ENCODE assay signal across 20 cellular contexts in the genomic region with DNA sequence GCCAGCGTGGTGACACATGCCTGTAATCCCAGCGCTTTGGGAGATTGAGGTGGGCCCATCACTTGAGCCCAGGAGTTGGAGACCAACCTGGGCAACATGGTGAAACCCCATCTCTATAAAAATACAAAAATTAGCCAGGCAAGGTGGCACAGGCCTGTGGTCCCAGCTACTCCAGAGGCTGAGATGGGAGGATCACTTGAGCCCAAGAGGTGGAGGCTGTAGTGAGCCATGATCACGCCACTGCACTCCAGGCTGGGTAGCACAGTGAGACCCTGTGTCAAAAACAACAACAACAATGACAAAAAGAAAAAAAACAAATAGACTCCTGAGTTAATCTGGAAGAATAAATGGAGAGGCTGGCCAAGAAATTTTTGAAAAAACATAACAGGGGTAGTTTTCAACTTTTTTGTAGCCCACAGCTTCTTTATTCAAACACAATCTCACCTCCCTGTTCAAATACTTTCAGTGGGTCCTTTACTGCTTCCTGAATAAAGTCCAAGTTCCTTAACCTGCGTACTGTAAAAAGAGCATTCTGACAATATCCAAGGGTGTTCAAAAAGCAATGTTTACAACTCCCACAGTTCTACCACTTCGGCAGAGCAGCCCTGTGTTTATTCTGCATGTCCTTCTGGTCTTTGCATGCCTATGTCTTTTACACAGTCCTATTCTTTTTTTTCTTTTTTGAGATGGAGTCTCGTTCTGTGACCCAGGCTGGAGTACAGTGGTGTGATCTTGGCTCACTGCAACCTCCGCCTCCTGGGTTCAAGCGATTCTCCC. TPM values are rescaled to one million over a fixed set of nuclear protein-coding genes. Genes with fewer than 3 reads are reported as not detected.
DNase-seq lines count a peak whose midpoint lies in the region; ATAC-seq and TF ChIP-seq lines count a peak whose summit lies in the region.
"Had no signal": no experiment of that assay in that cellular context is flagged by ENCODE, and none has a peak within 500 bp of the region (broad histone marks: within the 10 kb centered on the region; RNA-seq: fewer than 3 reads in every experiment).

No MANE protein-coding gene starts in this region.

- H3K27ac ChIP-seq in ascending aorta = peak overlapping the region; percentile 41 to 83
- peak overlapping the region; percentile 26 to 73 (median 38) for H3K27ac ChIP-seq in esophagus muscularis mucosa (replicated peaks in 1 of 4)
- H3K27ac ChIP-seq in stomach smooth muscle (ENCODE audit: low read length) = peak overlapping the region; percentile 24

- no peak overlapping the region for H3K9ac ChIP-seq in stomach smooth muscle (ENCODE audit: low read length in 2 of 2)

- no peaks in the 10 kb centered on the region for H3K27me3 Mint-ChIP-seq in progenitor cell of endocrine pancreas
- no peaks in the 10 kb centered on the region for H3K27me3 Mint-ChIP-seq in activated T-helper 2 cell treated with anti-CD3 and anti-CD28 coated beads, Interferon-gamma antibody, Interleukin-2, Interleukin-4, amounts not matched to agents 10 μg/mL and 5 μg/mL and 100 μg/mL, durations not matched to agents 14 hours and 24 hours and 36 hours (ENCODE audit: low read depth)
- H3K27me3 Mint-ChIP-seq: CD4-positive, CD25-positive, alpha-beta regulatory T cell had no signal

- H3K27me3 ChIP-seq in ascending aorta (no peaks in the 10 kb centered on the region), esophagus muscularis mucosa (no peaks in the 10 kb centered on the region), stomach smooth muscle (ENCODE audit: control insufficient read depth in 1 of 2, insufficient read depth in 2 of 2, low read length in 2 of 2) (no peaks in the 10 kb centered on the region)

- WGBS in esophagus muscularis mucosa = 65% methylated on average over 8 of the region's 8 CpGs

- TF ChIP-seq POLR2A in esophagus muscularis mucosa (IDR thresholded peaks at IDR 0.05; ENCODE audit: low read depth) = no peak

- DNase-seq in ascending aorta (ENCODE audit: low spot score in 2 of 2) (no peak), esophagus muscularis mucosa (ENCODE audit: extremely low spot score) (no peak), mucosa of descending colon (peak in 1 of 3 donors; percentile 25), NCI-H748 (lab: John Stamatoyannopoulos, UW; ENCODE audit: unreplicated experiment) (no peak), progenitor cell of endocrine pancreas (ENCODE audit: low spot score, unreplicated experiment) (no peak), COR-L47 (lab: John Stamatoyannopoulos, UW) (no peak)
- DNase-seq in activated T-helper 2 cell treated with anti-CD3 and anti-CD28 coated beads, Interferon-gamma antibody, Interleukin-2, Interleukin-4, amounts not matched to agents 10 μg/mL and 5 μg/mL and 100 μg/mL, durations not matched to agents 14 hours and 24 hours and 36 hours (ENCODE audit: low spot score) = no peak
- DNase-seq: CD4-positive, CD25-positive, alpha-beta regulatory T cell; DMS53; HFFc6; IMR-90; Karpas-422; MM.1S; NCI-H1105; NCI-H1694; NCI-H2107; NCI-H526 treated with DMSO at 0.1 percent for 48 hours; NK-92 treated with Interleukin-12 subunit alpha and Interleukin-12 subunit beta, amount 100 ng/mL, for 24 hours; SHP77 had no signal

- H3K36me3 ChIP-seq in ascending aorta (peaks cover 0 to 5% of the 10 kb centered on the region in 2 donors), esophagus muscularis mucosa (no peaks in the 10 kb centered on the region), mucosa of descending colon (ENCODE audit: low read depth) (no peaks in the 10 kb centered on the region), stomach smooth muscle (ENCODE audit: control insufficient read depth in 2 of 2, insufficient read depth in 2 of 2, low read length in 2 of 2) (peaks cover 0 to 7% of the 10 kb centered on the region in 2 donors)

- H3K9me3 ChIP-seq in ascending aorta (no peaks in the 10 kb centered on the region), esophagus muscularis mucosa (no peaks in the 10 kb centered on the region), mucosa of descending colon (no peaks in the 10 kb centered on the region), stomach smooth muscle (ENCODE audit: control insufficient read depth in 2 of 2, low read length in 2 of 2) (no peaks in the 10 kb centered on the region)

- H3K4me3 Mint-ChIP-seq in progenitor cell of endocrine pancreas (ENCODE audit: low read depth) = no peak overlapping the region
- H3K4me3 Mint-ChIP-seq in activated T-helper 2 cell treated with anti-CD3 and anti-CD28 coated beads, Interferon-gamma antibody, Interleukin-2, Interleukin-4, amounts not matched to agents 10 μg/mL and 5 μg/mL and 100 μg/mL, durations not matched to agents 14 hours and 24 hours and 36 hours (ENCODE audit: low read depth) = no peak overlapping the region
- H3K4me3 Mint-ChIP-seq: CD4-positive, CD25-positive, alpha-beta regulatory T cell; HFFc6 had no signal

- H3K4me3 ChIP-seq in ascending aorta = no peak overlapping the region
- no peak overlapping the region for H3K4me3 ChIP-seq in esophagus muscularis mucosa
- H3K4me3 ChIP-seq in mucosa of descending colon = no peak overlapping the region
- H3K4me3 ChIP-seq in stomach smooth muscle (ENCODE audit: low read length in 2 of 2) = no peak overlapping the region

- peaks cover 18% of the 10 kb centered on the region for H3K36me3 Mint-ChIP-seq in progenitor cell of endocrine pancreas (ENCODE audit: insufficient read depth)
- no peaks in the 10 kb centered on the region for H3K36me3 Mint-ChIP-seq in activated T-helper 2 cell treated with anti-CD3 and anti-CD28 coated beads, Interferon-gamma antibody, Interleukin-2, Interleukin-4, amounts not matched to agents 10 μg/mL and 5 μg/mL and 100 μg/mL, durations not matched to agents 14 hours and 24 hours and 36 hours (ENCODE audit: low read depth)
- H3K36me3 Mint-ChIP-seq: CD4-positive, CD25-positive, alpha-beta regulatory T cell had no signal

- no peaks in the 10 kb centered on the region for H3K9me3 Mint-ChIP-seq in progenitor cell of endocrine pancreas (ENCODE audit: low read depth)
- H3K9me3 Mint-ChIP-seq in activated T-helper 2 cell treated with anti-CD3 and anti-CD28 coated beads, Interferon-gamma antibody, Interleukin-2, Interleukin-4, amounts not matched to agents 10 μg/mL and 5 μg/mL and 100 μg/mL, durations not matched to agents 14 hours and 24 hours and 36 hours = no peaks in the 10 kb centered on the region
- H3K9me3 Mint-ChIP-seq: CD4-positive, CD25-positive, alpha-beta regulatory T cell; HFFc6 had no signal

- ATAC-seq in mucosa of descending colon = peak; percentile 45

- no peak overlapping the region for H3K27ac Mint-ChIP-seq in progenitor cell of endocrine pancreas
- no peak overlapping the region for H3K27ac Mint-ChIP-seq in activated T-helper 2 cell treated with anti-CD3 and anti-CD28 coated beads, Interferon-gamma antibody, Interleukin-2, Interleukin-4, amounts not matched to agents 10 μg/mL and 5 μg/mL and 100 μg/mL, durations not matched to agents 14 hours and 24 hours and 36 hours
- H3K27ac Mint-ChIP-seq: HFFc6 had no signal

- no peak for TF ChIP-seq CTCF in ascending aorta (IDR thresholded peaks at IDR 0.05)
- TF ChIP-seq CTCF in esophagus muscularis mucosa (IDR thresholded peaks at IDR 0.05) = no peak
- TF ChIP-seq CTCF in mucosa of descending colon (IDR thresholded peaks at IDR 0.05) = no peak
- no peak for TF ChIP-seq CTCF in progenitor cell of endocrine pancreas (IDR thresholded peaks at IDR 0.05; ENCODE audit: unreplicated experiment)

- H3K4me1 ChIP-seq in ascending aorta (peaks cover 10 to 40% of the 10 kb centered on the region in 2 donors), esophagus muscularis mucosa (peaks cover 46 to 64% (median 52%) of the 10 kb centered on the region in 4 donors), mucosa of descending colon (ENCODE audit: low read depth) (peaks cover 11% of the 10 kb centered on the region), stomach smooth muscle (ENCODE audit: control insufficient read depth, insufficient read depth, low read length) (peaks cover 43% of the 10 kb centered on the region)

- intact Hi-C loops in ascending aorta (cut with DNase I) (no loop called here), esophagus muscularis mucosa (cut with DNase I) (no loop called here), mucosa of descending colon (cut with DNase I, micrococcal nuclease) (no loop called here)
- intact Hi-C loops in activated T-helper 2 cell treated with anti-CD3 and anti-CD28 coated beads, Interferon-gamma antibody, Interleukin-2, Interleukin-4, amounts not matched to agents 10 μg/mL and 5 μg/mL and 100 μg/mL, durations not matched to agents 14 hours and 24 hours and 36 hours (cut with micrococcal nuclease) = no loop called here

- no peak for TF ChIP-seq EP300 in esophagus muscularis mucosa (IDR thresholded peaks at IDR 0.05)

- peaks cover 5% of the 10 kb centered on the region for H3K4me1 Mint-ChIP-seq in progenitor cell of endocrine pancreas (ENCODE audit: low read depth)
- peaks cover 18% of the 10 kb centered on the region for H3K4me1 Mint-ChIP-seq in activated T-helper 2 cell treated with anti-CD3 and anti-CD28 coated beads, Interferon-gamma antibody, Interleukin-2, Interleukin-4, amounts not matched to agents 10 μg/mL and 5 μg/mL and 100 μg/mL, durations not matched to agents 14 hours and 24 hours and 36 hours (ENCODE audit: low read depth)

RNA-seq across cellular contexts. Expression of a gene that starts 53.5 kb away (rescaled TPM):
- total RNA-seq in ascending aorta (133 TPM), esophagus muscularis mucosa (100 to 1,000 TPM; 142 to 213 (median 191) TPM), mucosa of descending colon (100 to 1,000 TPM; 114 to 157 (median 120) TPM), progenitor cell of endocrine pancreas (68.6 and 71.4 TPM in 2 replicates)
- total RNA-seq in activated T-helper 2 cell treated with anti-CD3 and anti-CD28 coated beads, Interferon-gamma antibody, Interleukin-2, Interleukin-4, amounts not matched to agents 10 μg/mL and 5 μg/mL and 100 μg/mL, durations not matched to agents 14 hours and 24 hours and 36 hours = 254 and 256 TPM in 2 replicates
